In genomic region chr12:29354954-29355353, GRCh38 we compare ENCODE assay signal across 25 cellular contexts.
"Had no signal": no experiment of that assay in that cellular context is flagged by ENCODE, and none has a peak within 500 bp of the region (broad histone marks: within the 10 kb centered on the region; RNA-seq: fewer than 3 reads in every experiment).

No MANE protein-coding gene starts in this region.

- H3K9me3 ChIP-seq: MG63 had no signal

- H3K9ac ChIP-seq: KMS-11 had no signal

- H3K4me2 ChIP-seq: KMS-11 had no signal

- H3K27ac ChIP-seq: KMS-11 had no signal

- DNase-seq: Karpas-422, Kasumi-1, MG63, MM.1S, MV-4-11, NCI-H1048, NCI-H1092, NCI-H1417 treated with DMSO at 0.1 percent for 48 hours, NCI-H1436 treated with DMSO at 0.1 percent for 48 hours, NCI-H1694, NCI-H1694 treated with DMSO at 0.1 percent for 48 hours, NCI-H187, NCI-H187 treated with DMSO at 0.1 percent for 48 hours, NCI-H2029, NCI-H2029 treated with DMSO at 0.1 percent for 48 hours, NCI-H2081, NCI-H2081 treated with DMSO at 0.1 percent for 48 hours, NCI-H2107, NCI-H2227 treated with DMSO at 0.1 percent for 48 hours, NCI-H226, NCI-H345, NCI-H446, NCI-H446 treated with DMSO at 0.1 percent for 48 hours, NCI-H510A had no signal

- H3K4me3 ChIP-seq: MG63 had no signal

- H3K27me3 ChIP-seq: MG63 had no signal
